ENCODE assay signal across 28 cellular contexts in the genomic region with DNA sequence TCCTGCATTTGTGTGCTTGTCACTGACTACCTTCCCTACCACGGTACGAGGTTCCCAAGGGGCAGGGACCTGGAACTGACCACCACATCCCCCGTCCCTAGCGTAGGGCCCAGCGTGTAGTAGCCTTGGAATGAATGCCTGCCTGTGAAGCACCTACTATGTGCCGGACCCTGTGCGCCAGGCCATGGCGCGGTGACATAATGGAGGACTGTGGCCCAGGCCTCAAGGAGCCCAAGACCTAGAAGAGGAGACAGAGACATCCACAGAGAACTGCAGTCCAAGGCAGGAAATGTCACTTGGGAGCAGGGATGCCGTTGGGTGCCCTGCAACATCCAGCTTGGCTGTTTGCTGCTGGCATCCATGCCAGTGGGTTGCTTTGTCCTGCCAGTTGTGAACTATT.
"Had no signal": no experiment of that assay in that cellular context is flagged by ENCODE, and none has a peak within 500 bp of the region (broad histone marks: within the 10 kb centered on the region; RNA-seq: fewer than 3 reads in every experiment).

No MANE protein-coding gene starts in this region.

- DNase-seq: activated CD4-positive, alpha-beta T cell treated with anti-CD3 and anti-CD28 coated beads for 1 hour; activated CD4-positive, alpha-beta T cell treated with anti-CD3 and anti-CD28 coated beads, Interleukin-2, amount 50 U/mL, for 1 hour; activated CD8-positive, alpha-beta T cell treated with anti-CD3 and anti-CD28 coated beads for 36 hours; activated gamma-delta T cell treated with Interleukin-2 at 50 U/mL for 16 hours; activated naive CD4-positive, alpha-beta T cell treated with anti-CD3 and anti-CD28 coated beads, Interleukin-2, amount 50 U/mL, for 16 hours; activated naive CD8-positive, alpha-beta T cell treated with anti-CD3 and anti-CD28 coated beads, Interleukin-2, amount 50 U/mL, for 24 hours; activated T-cell treated with anti-CD3 and anti-CD28 coated beads, Interleukin-2, amount 50 U/mL, for 4 hours; amygdala; caudate nucleus; foreskin fibroblast; head of caudate nucleus; hypothalamus; immature natural killer cell; kidney; naive B cell; nephron progenitor cell; occipital lobe; right cardiac atrium; stimulated activated CD4-positive, alpha-beta T cell treated with anti-CD3 and anti-CD28 coated beads, Interleukin-12 subunit alpha, Interleukin-12 subunit beta, amount 100 ng/mL, for 4 hours; stimulated activated CD4-positive, alpha-beta T cell treated with anti-CD3 and anti-CD28 coated beads, Interleukin-4, amount 100 ng/mL, for 24 hours; stimulated activated naive CD8-positive, alpha-beta T cell treated with anti-CD3 and anti-CD28 coated beads, Interleukin-15, amount 100 ng/mL, for 72 hours; T-helper 2 cell; thyroid gland; upper lobe of right lung had no signal

- H3K36me3 ChIP-seq: thyroid gland, upper lobe of right lung had no signal

- H3K9me3 Mint-ChIP-seq: activated CD8-positive, alpha-beta T cell treated with anti-CD3 and anti-CD28 coated beads for 36 hours; activated naive CD8-positive, alpha-beta T cell treated with anti-CD3 and anti-CD28 coated beads, Interleukin-2, amount 50 U/mL, for 24 hours; activated T-helper 17 cell treated with anti-CD3 and anti-CD28 coated beads, Interleukin-2, amount 50 U/mL, for 72 hours; immature natural killer cell; nephron progenitor cell; stimulated activated naive CD8-positive, alpha-beta T cell treated with anti-CD3 and anti-CD28 coated beads, Interleukin-15, amount 100 ng/mL, for 72 hours had no signal

- H3K27ac Mint-ChIP-seq: activated CD8-positive, alpha-beta T cell treated with anti-CD3 and anti-CD28 coated beads for 36 hours; activated naive CD8-positive, alpha-beta T cell treated with anti-CD3 and anti-CD28 coated beads, Interleukin-2, amount 50 U/mL, for 24 hours; activated T-helper 17 cell treated with anti-CD3 and anti-CD28 coated beads, Interleukin-2, amount 50 U/mL, for 72 hours; immature natural killer cell; nephron progenitor cell; stimulated activated effector memory CD8-positive, alpha-beta T cell treated with anti-CD3 and anti-CD28 coated beads, Interleukin-12 subunit alpha, Interleukin-12 subunit beta, amount 100 ng/mL, for 72 hours had no signal

- H3K27me3 Mint-ChIP-seq: activated naive CD8-positive, alpha-beta T cell treated with anti-CD3 and anti-CD28 coated beads, Interleukin-2, amount 50 U/mL, for 24 hours; activated T-helper 17 cell treated with anti-CD3 and anti-CD28 coated beads, Interleukin-2, amount 50 U/mL, for 72 hours had no signal

- ATAC-seq: activated CD8-positive, alpha-beta T cell treated with anti-CD3 and anti-CD28 coated beads for 36 hours; activated naive CD8-positive, alpha-beta T cell treated with anti-CD3 and anti-CD28 coated beads, Interleukin-2, amount 50 U/mL, for 24 hours; activated T-cell treated with anti-CD3 and anti-CD28 coated beads, Interleukin-2, amount 50 U/mL, for 4 hours; activated T-helper 17 cell treated with anti-CD3 and anti-CD28 coated beads, Interleukin-2, amount 50 U/mL, for 72 hours; esophagus mucosa; right cardiac atrium; stimulated activated effector memory CD8-positive, alpha-beta T cell treated with anti-CD3 and anti-CD28 coated beads, Interleukin-12 subunit alpha, Interleukin-12 subunit beta, amount 100 ng/mL, for 72 hours; stimulated activated naive CD8-positive, alpha-beta T cell treated with anti-CD3 and anti-CD28 coated beads, Interleukin-15, amount 100 ng/mL, for 72 hours; upper lobe of right lung had no signal

- H3K4me1 ChIP-seq: thyroid gland, upper lobe of right lung had no signal

- H3K27me3 ChIP-seq: thyroid gland, upper lobe of right lung had no signal

- H3K4me1 Mint-ChIP-seq: activated naive CD8-positive, alpha-beta T cell treated with anti-CD3 and anti-CD28 coated beads, Interleukin-2, amount 50 U/mL, for 24 hours; activated T-helper 17 cell treated with anti-CD3 and anti-CD28 coated beads, Interleukin-2, amount 50 U/mL, for 72 hours; immature natural killer cell; stimulated activated effector memory CD8-positive, alpha-beta T cell treated with anti-CD3 and anti-CD28 coated beads, Interleukin-12 subunit alpha, Interleukin-12 subunit beta, amount 100 ng/mL, for 72 hours; stimulated activated naive CD8-positive, alpha-beta T cell treated with anti-CD3 and anti-CD28 coated beads, Interleukin-15, amount 100 ng/mL, for 72 hours had no signal

- H3K27ac ChIP-seq: parathyroid adenoma, thyroid gland, upper lobe of right lung had no signal

- H3K4me3 Mint-ChIP-seq: activated CD8-positive, alpha-beta T cell treated with anti-CD3 and anti-CD28 coated beads for 36 hours; activated naive CD8-positive, alpha-beta T cell treated with anti-CD3 and anti-CD28 coated beads, Interleukin-2, amount 50 U/mL, for 24 hours; activated T-cell treated with anti-CD3 and anti-CD28 coated beads, Interleukin-2, amount 50 U/mL, for 4 hours; activated T-helper 17 cell treated with anti-CD3 and anti-CD28 coated beads, Interleukin-2, amount 50 U/mL, for 72 hours; immature natural killer cell; nephron progenitor cell; stimulated activated effector memory CD8-positive, alpha-beta T cell treated with anti-CD3 and anti-CD28 coated beads, Interleukin-12 subunit alpha, Interleukin-12 subunit beta, amount 100 ng/mL, for 72 hours; stimulated activated naive CD8-positive, alpha-beta T cell treated with anti-CD3 and anti-CD28 coated beads, Interleukin-15, amount 100 ng/mL, for 72 hours had no signal

- H2AFZ ChIP-seq: parathyroid adenoma had no signal

- H3K4me3 ChIP-seq: thyroid gland, upper lobe of right lung had no signal

- H3K36me3 Mint-ChIP-seq: immature natural killer cell; naive B cell; stimulated activated effector memory CD8-positive, alpha-beta T cell treated with anti-CD3 and anti-CD28 coated beads, Interleukin-12 subunit alpha, Interleukin-12 subunit beta, amount 100 ng/mL, for 72 hours had no signal

- H3K9me3 ChIP-seq: thyroid gland, upper lobe of right lung had no signal

- H3K9ac ChIP-seq: parathyroid adenoma had no signal
